ENCODE assay signal across 9 cellular contexts in the genomic region with DNA sequence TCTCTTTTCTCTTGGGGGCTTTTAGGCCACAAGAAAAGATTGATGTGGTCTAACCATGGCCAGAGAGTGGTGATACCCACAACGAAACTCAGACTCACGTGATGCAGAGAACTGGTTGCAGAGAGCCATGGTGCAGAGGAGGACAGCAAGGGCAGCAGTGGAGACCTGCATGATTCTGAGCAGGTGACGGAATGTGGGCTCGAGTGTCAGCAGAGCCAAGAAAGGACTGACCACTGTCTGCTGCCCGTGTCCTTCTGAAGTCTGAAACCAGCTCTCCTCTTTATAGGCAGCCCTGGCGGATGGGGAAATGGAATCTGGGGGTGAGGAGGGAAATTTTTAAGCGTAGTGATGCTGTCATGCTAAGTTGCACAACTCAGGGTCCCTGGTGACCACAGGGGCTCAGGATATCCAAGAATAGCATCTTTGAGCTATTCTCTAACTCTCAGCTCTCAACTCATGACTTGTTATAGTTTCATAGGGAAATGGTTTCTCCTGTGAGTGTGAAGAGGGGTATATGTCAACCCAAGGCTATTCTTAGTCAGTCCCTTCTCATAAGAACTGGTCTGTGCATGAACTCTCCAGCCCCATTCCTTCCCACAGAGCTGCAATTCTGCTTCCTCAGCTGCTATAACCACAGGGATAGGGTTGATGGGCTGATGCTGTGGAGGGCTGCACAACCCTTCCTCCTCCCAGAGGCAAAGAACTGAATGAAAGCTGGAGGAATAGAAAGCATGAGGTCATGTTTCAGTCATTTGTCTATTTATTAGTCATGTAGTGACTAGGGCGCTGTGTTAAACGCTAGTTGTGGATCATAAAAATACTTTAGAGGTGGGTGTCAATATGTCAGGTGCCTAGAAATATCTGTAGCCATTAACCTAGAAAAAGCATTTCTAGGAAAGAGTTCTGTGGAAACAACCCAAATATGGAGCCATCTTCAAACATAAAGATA. TPM values are rescaled to one million over a fixed set of nuclear protein-coding genes. Genes with fewer than 3 reads are reported as not detected.
A peak's percentile ranks its signal among the peaks of the same experiment; 100 is the strongest.
DNase-seq lines count a peak whose midpoint lies in the region; ATAC-seq and TF ChIP-seq lines count a peak whose summit lies in the region.
"Had no signal": no experiment of that assay in that cellular context is flagged by ENCODE, and none has a peak within 500 bp of the region (broad histone marks: within the 10 kb centered on the region; RNA-seq: fewer than 3 reads in every experiment).

CCL3 (minus strand) TSS at position 256 of the 949 bp plus-strand sequence; CDS start at position 171, 85 bp downstream.

- POLR2A ChIA-PET in activated CD4-positive, alpha-beta T cell treated with anti-CD3 and anti-CD28 coated beads for 36 hours (lab: Charles Lee): interaction anchor here (0.6 to 3.2 kb wide), 13 partner anchors 9 to 1838 kb away, joined by 3 to 37 read pairs (median 4); partner anchors contain the start of genes CCL4 and CCL5

- intact Hi-C loops in activated CD4-positive, alpha-beta T cell treated with anti-CD3 and anti-CD28 coated beads for 36 hours (cut with DNase I, micrococcal nuclease): loop anchor here (1.0 to 5.0 kb wide), 4 partner anchors 18 to 208 kb away; partner anchors contain the start of gene CCL5 (in 1 of the 2)

- H3K36me3 ChIP-seq in OCI-LY3 (replicated peaks; ENCODE audit: low read depth, low read length): peaks cover 3% of the 10 kb centered on the region

- no peaks in the 10 kb centered on the region for H3K9me3 Mint-ChIP-seq in activated CD4-positive, alpha-beta T cell treated with anti-CD3 and anti-CD28 coated beads for 36 hours (ENCODE audit: low read depth)

- ATAC-seq in activated CD4-positive, alpha-beta T cell treated with anti-CD3 and anti-CD28 coated beads for 36 hours: peak; percentile 75
- peak; percentile 66 for ATAC-seq in HG02763 (IDR thresholded peaks at IDR 0.05; ENCODE audit: unreplicated experiment)
- ATAC-seq: A549 had no signal

- H4K20me1 ChIP-seq in OCI-LY3 (ENCODE audit: insufficient read depth, low read length): no peaks in the 10 kb centered on the region

- peaks cover 22% of the 10 kb centered on the region for H3K27me3 Mint-ChIP-seq in activated CD4-positive, alpha-beta T cell treated with anti-CD3 and anti-CD28 coated beads for 36 hours

- H3K4me2 ChIP-seq in OCI-LY3 (ENCODE audit: low read length): peak within 1 kb of the TSS; percentile 94
- H3K4me2 ChIP-seq: A549 had no signal

- peak within 1 kb of the TSS; percentile 81 for H3K9ac ChIP-seq in OCI-LY3 (ENCODE audit: low read length)

- peak within 1 kb of the TSS; percentile 92 for H3K27ac ChIP-seq in OCI-LY3 (ENCODE audit: low read length)
- H3K27ac ChIP-seq: A549 had no signal

- peak; percentile 67 for DNase-seq in activated CD4-positive, alpha-beta T cell treated with anti-CD3 and anti-CD28 coated beads for 36 hours
- no peak for DNase-seq in activated CD4-positive, alpha-beta T cell treated with anti-CD3 and anti-CD28 coated beads, Interleukin-2, amount 50 U/mL, for 1 hour
- peak; percentile 49 for DNase-seq in islet precursor cell
- DNase-seq in NCI-H446 (lab: John Stamatoyannopoulos, UW): no peak
- no peak for DNase-seq in DMS 273 (lab: John Stamatoyannopoulos, UW; ENCODE audit: unreplicated experiment)
- no peak for DNase-seq in D341Med (ENCODE audit: low spot score)

- no peak for TF ChIP-seq CTCF in OCI-LY3 (IDR thresholded peaks at IDR 0.05; ENCODE audit: low read depth, low read length)

- H3K9me3 ChIP-seq in OCI-LY3 (ENCODE audit: insufficient read depth, low read length): no peaks in the 10 kb centered on the region
- H3K9me3 ChIP-seq: A549 had no signal

- H2AFZ ChIP-seq in OCI-LY3 (ENCODE audit: low read depth, low read length): no peak within 1 kb of the TSS

- 0 out of 2 replicates have a peak, but pooled peaks cover 10% of the 10 kb centered on the region for H3K27me3 ChIP-seq in OCI-LY3 (ENCODE audit: low read depth, low read length)

- H3K4me3 Mint-ChIP-seq in activated CD4-positive, alpha-beta T cell treated with anti-CD3 and anti-CD28 coated beads for 36 hours: peak within 1 kb of the TSS; percentile 50

- H3K4me1 ChIP-seq in OCI-LY3 (ENCODE audit: low read length): peaks cover 58% of the 10 kb centered on the region
- H3K4me1 ChIP-seq: A549 had no signal

- no peaks in the 10 kb centered on the region for H3K79me2 ChIP-seq in OCI-LY3 (ENCODE audit: low read length)

- H3K27ac Mint-ChIP-seq in activated CD4-positive, alpha-beta T cell treated with anti-CD3 and anti-CD28 coated beads for 36 hours: peak within 1 kb of the TSS; percentile 62

- no peaks in the 10 kb centered on the region for H3K36me3 Mint-ChIP-seq in activated CD4-positive, alpha-beta T cell treated with anti-CD3 and anti-CD28 coated beads for 36 hours (ENCODE audit: low read depth)

- peak within 1 kb of the TSS; percentile 74 for H3K4me3 ChIP-seq in OCI-LY3 (ENCODE audit: low read length)
- H3K4me3 ChIP-seq: A549 had no signal

- CTCF ChIA-PET in activated CD4-positive, alpha-beta T cell treated with anti-CD3 and anti-CD28 coated beads for 36 hours (lab: Charles Lee): interaction anchor here (1.2 to 3.3 kb wide), 7 partner anchors 13 to 121 kb away, joined by 3 to 15 read pairs (median 7); partner anchors contain the start of gene CCL4

- peaks cover 45% of the 10 kb centered on the region for H3K4me1 Mint-ChIP-seq in activated CD4-positive, alpha-beta T cell treated with anti-CD3 and anti-CD28 coated beads for 36 hours

RNA-seq across cellular contexts. Expression of gene CCL3, which starts in this region (rescaled TPM):
- total RNA-seq in activated CD4-positive, alpha-beta T cell treated with anti-CD3 and anti-CD28 coated beads for 36 hours: 100 to 1,000 TPM; 287 to 296 TPM

Comparison
In these comparisons a context has a peak if more than half of its experiments do, and no peak if none do; other contexts are left out.
1. DNase-seq: peak in activated CD4-positive, alpha-beta T cell treated with anti-CD3 and anti-CD28 coated beads for 36 hours (single experiment) and islet precursor cell (single experiment); none in activated CD4-positive, alpha-beta T cell treated with anti-CD3 and anti-CD28 coated beads, Interleukin-2, amount 50 U/mL, for 1 hour (single experiment), NCI-H446 (0 of 2), DMS 273 (single experiment) and D341Med (single experiment).